19 cellular contexts compared by ENCODE assay signal in genomic region chr6:133132092-133132491, GRCh38.
DNase-seq lines count a peak whose midpoint lies in the region; TF ChIP-seq lines count a peak whose summit lies in the region.
"Had no signal": no experiment of that assay in that cellular context is flagged by ENCODE, and none has a peak within 500 bp of the region (broad histone marks: within the 10 kb centered on the region; RNA-seq: fewer than 3 reads in every experiment).

No MANE protein-coding gene starts in this region.

- no peak; the same call in 1 of the 2 replicates for TF ChIP-seq RAD21 in SK-N-SH (IDR thresholded peaks at IDR 0.05; ENCODE audit: low read length)

- no peaks in the 10 kb centered on the region for H3K9me3 Mint-ChIP-seq in nephron
- H3K9me3 Mint-ChIP-seq: activated CD8-positive, alpha-beta T cell treated with anti-CD3 and anti-CD28 coated beads for 36 hours had no signal

- CTCF ChIA-PET in BJ (lab: Yijun Ruan, JAX) = interaction anchor here (0.7 to 1.1 kb wide), 2 partner anchors 10 to 11 kb away, joined by 3 read pairs; no protein-coding TSS in a partner anchor
- CTCF ChIA-PET in SK-N-SH (lab: Yijun Ruan, JAX) = interaction anchor here (0.8 to 1.2 kb wide), 3 partner anchors 19 to 91 kb away, joined by 3 read pairs; no protein-coding TSS in a partner anchor

- H3K36me3 ChIP-seq in BJ (ENCODE audit: control insufficient read depth, insufficient read depth, low read length) = no peaks in the 10 kb centered on the region
- H3K36me3 ChIP-seq in SK-N-SH (replicated peaks in 1 of 2; ENCODE audit: control insufficient read depth in 1 of 2, insufficient read depth in 2 of 2, low read length in 1 of 2) = no peaks in the 10 kb centered on the region
- H3K36me3 ChIP-seq: ovary had no signal

- TF ChIP-seq EP300 in SK-N-SH (IDR thresholded peaks at IDR 0.05; ENCODE audit: borderline replicate concordance in 1 of 2, low read depth in 1 of 2, low read length in 1 of 2) = no peak

- H3K9ac ChIP-seq in SK-N-SH = no peak overlapping the region; the same call in 1 of the 2 replicates

- no peaks in the 10 kb centered on the region for H4K20me1 ChIP-seq in SK-N-SH (ENCODE audit: insufficient read depth)

- TF ChIP-seq CTCF in BJ (IDR thresholded peaks at IDR 0.05; ENCODE audit: insufficient read depth, low read depth, low read length) (no peak), SK-N-SH (IDR thresholded peaks at IDR 0.05) (no peak), nephron (IDR thresholded peaks at IDR 0.05; ENCODE audit: unreplicated experiment in 3 of 3) (no peak)

- POLR2A ChIA-PET in BJ (lab: Charles Lee) (no interaction called here), SK-N-SH (lab: Yijun Ruan, JAX) (no interaction called here)

- peaks cover 69% of the 10 kb centered on the region for H3K4me1 Mint-ChIP-seq in nephron

- H3K27me3 ChIP-seq in BJ (ENCODE audit: control insufficient read depth, insufficient read depth, low read length) (no peaks in the 10 kb centered on the region), SK-N-SH (ENCODE audit: insufficient read depth) (no peaks in the 10 kb centered on the region)
- H3K27me3 ChIP-seq: ovary had no signal

- H3K36me3 Mint-ChIP-seq in nephron (ENCODE audit: low read depth) = no peaks in the 10 kb centered on the region

- WGBS in SK-N-SH (ENCODE audit: low lambda C conversion rate) = 26% methylated on average over 4 of the region's 4 CpGs

- peak overlapping the region; percentile 67 for H2AFZ ChIP-seq in SK-N-SH (ENCODE audit: low read depth)

- no peaks in the 10 kb centered on the region for H3K9me2 ChIP-seq in SK-N-SH

- H3K4me3 ChIP-seq in BJ (ENCODE audit: low read depth, low read length) (no peak overlapping the region), SK-N-SH (ENCODE audit: low read depth in 2 of 2, low read length in 1 of 2) (no peak overlapping the region)
- H3K4me3 ChIP-seq: GM12878, ovary had no signal

- H3K27me3 Mint-ChIP-seq in nephron (ENCODE audit: low read depth) = no peaks in the 10 kb centered on the region
- H3K27me3 Mint-ChIP-seq: activated CD8-positive, alpha-beta T cell treated with anti-CD3 and anti-CD28 coated beads for 36 hours had no signal

- H3F3A ChIP-seq in SK-N-SH (replicated peaks; ENCODE audit: insufficient read depth) = no peaks in the 10 kb centered on the region

- H3K4me2 ChIP-seq in SK-N-SH = no peak overlapping the region

- no peaks in the 10 kb centered on the region for H3K9me3 ChIP-seq in SK-N-SH
- H3K9me3 ChIP-seq: ovary had no signal

- H3K27ac ChIP-seq in SK-N-SH (ENCODE audit: low read depth in 2 of 2, low read length in 1 of 2) = peak overlapping the region in 1 of 2 experiments; percentile 85; a peak in 2 of 4 replicates
- H3K27ac ChIP-seq: ovary had no signal

- H3K4me1 ChIP-seq in SK-N-SH (ENCODE audit: control insufficient read depth in 1 of 2, insufficient read depth in 2 of 2, low read depth in 1 of 2, low read length in 1 of 2) = peaks cover 0 to 22% of the 10 kb centered on the region in 2 experiments; a peak in 3 of 4 replicates

- H3K27ac Mint-ChIP-seq in nephron = peak overlapping the region; percentile 67 to 90 (median 88)
- H3K27ac Mint-ChIP-seq: activated CD8-positive, alpha-beta T cell treated with anti-CD3 and anti-CD28 coated beads for 36 hours had no signal

- DNase-seq in BJ (ENCODE audit: low read depth) (peak; percentile 8), NCI-H1092 treated with DMSO at 0.1 percent for 48 hours (lab: John Stamatoyannopoulos, UW) (peak; percentile 56), SK-N-SH (peak; percentile 28), NOMO-1 treated with dmso at 0.1 percent for 144 hours (lab: John Stamatoyannopoulos, UW; ENCODE audit: unreplicated experiment) (no peak), HuH-7 (ENCODE audit: low spot score) (no peak), NCI-H187 treated with DMSO at 0.1 percent for 48 hours (lab: John Stamatoyannopoulos, UW) (no peak)
- DNase-seq in stimulated activated CD4-positive, alpha-beta T cell treated with anti-CD3 and anti-CD28 coated beads, Interleukin-2, amount 100 ng/mL, for 48 hours = no peak
- DNase-seq: activated CD8-positive, alpha-beta T cell treated with anti-CD3 and anti-CD28 coated beads for 36 hours; AML-193; cerebellar nuclear complex; erythroblast; mesenchymal stem cell; NCI-H510A treated with DMSO at 0.1 percent for 48 hours; ovary; SHP77 treated with DMSO at 0.1 percent for 48 hours; stimulated activated CD4-positive, alpha-beta T cell treated with anti-CD3 and anti-CD28 coated beads, Interleukin-4, amount 100 ng/mL, for 4 hours; stimulated activated naive CD4-positive, alpha-beta T cell had no signal

- peak overlapping the region in 1 of 3 experiments; percentile 35 for H3K4me3 Mint-ChIP-seq in nephron
- H3K4me3 Mint-ChIP-seq: activated CD8-positive, alpha-beta T cell treated with anti-CD3 and anti-CD28 coated beads for 36 hours had no signal

- H3K79me2 ChIP-seq in SK-N-SH (ENCODE audit: insufficient read depth) = no peaks in the 10 kb centered on the region

TF ChIP-seq in SK-N-SH, 30 proteins besides CTCF, POLR2A, EP300 and RAD21:
- peak; percentile 63 for TF ChIP-seq GATA2 (CRISPR knock-in tag; IDR thresholded peaks at IDR 0.05)
- TF ChIP-seq POLR2AphosphoS5 (IDR thresholded peaks at IDR 0.05; ENCODE audit: low read depth, low read length) = no peak
- peak; percentile 10; the same call in 1 of the 2 replicates for TF ChIP-seq RCOR1 (IDR thresholded peaks at IDR 0.05; ENCODE audit: low read length)
- TF ChIP-seq CHD2 (IDR thresholded peaks at IDR 0.05; ENCODE audit: low read length, partially characterized antibody) = no peak

Comparison
In these comparisons a context has a peak if more than half of its experiments do, and no peak if none do; other contexts are left out.
1. DNase-seq: peak in BJ (single experiment), NCI-H1092 treated with DMSO at 0.1 percent for 48 hours (single experiment) and SK-N-SH (single experiment); none in NOMO-1 treated with dmso at 0.1 percent for 144 hours (single experiment), HuH-7 (single experiment), stimulated activated CD4-positive, alpha-beta T cell treated with anti-CD3 and anti-CD28 coated beads, Interleukin-2, amount 100 ng/mL, for 48 hours (0 of 2) and NCI-H187 treated with DMSO at 0.1 percent for 48 hours (single experiment).